15 cellular contexts compared by ENCODE assay signal in the genomic region with DNA sequence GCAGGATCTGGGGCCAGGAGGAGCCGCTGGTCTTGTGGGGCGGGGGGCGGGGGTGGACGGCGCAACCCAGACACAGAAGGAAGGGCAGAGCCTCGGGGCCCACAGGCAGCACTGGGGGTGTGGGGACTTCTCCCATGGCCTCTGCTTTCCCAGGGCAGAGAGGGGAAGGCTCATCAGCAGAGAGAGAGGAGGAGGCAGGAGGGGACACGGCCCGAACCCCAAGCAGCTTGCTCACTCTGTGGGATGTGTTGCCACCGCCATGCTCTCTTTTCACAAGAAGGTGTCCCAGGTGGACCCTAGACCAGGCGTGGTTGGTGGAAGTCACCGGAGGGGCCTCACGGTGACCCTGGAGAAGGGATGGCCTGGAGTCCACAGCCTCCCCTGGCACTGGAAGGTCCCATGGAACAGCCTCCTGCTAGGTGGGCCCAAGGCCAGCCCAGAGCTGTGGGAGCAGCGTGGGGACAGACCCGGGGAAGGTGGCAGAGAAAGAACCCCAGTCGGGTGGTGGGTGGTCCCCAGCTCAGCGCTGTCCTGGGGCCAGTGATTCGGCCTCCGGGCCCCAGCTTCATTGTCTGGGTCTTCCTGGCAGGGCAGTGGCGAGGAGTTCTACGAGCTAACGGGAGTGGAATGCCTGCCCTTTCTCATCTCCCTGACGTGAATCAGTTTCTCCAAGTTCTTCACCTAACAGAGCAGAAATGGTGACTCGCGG. TPM values are rescaled to one million over a fixed set of nuclear protein-coding genes. Genes with fewer than 3 reads are reported as not detected.
DNase-seq lines count a peak whose midpoint lies in the region; ATAC-seq and TF ChIP-seq lines count a peak whose summit lies in the region.
"Had no signal": no experiment of that assay in that cellular context is flagged by ENCODE, and none has a peak within 500 bp of the region (broad histone marks: within the 10 kb centered on the region; RNA-seq: fewer than 3 reads in every experiment).

No MANE protein-coding gene starts in this region.

- H3K4me3 ChIP-seq in SJSA1, result no peak overlapping the region
- no peak overlapping the region for H3K4me3 ChIP-seq in spleen
- no peak overlapping the region for H3K4me3 ChIP-seq in lower lobe of right lung
- H3K4me3 ChIP-seq: HAP-1 had no signal

- H3K9me3 Mint-ChIP-seq in activated CD8-positive, alpha-beta memory T cell treated with anti-CD3 and anti-CD28 coated beads, Interleukin-2, amount 10 ng/mL, durations not matched to agents 7 days and 5 days (ENCODE audit: low read depth), result no peaks in the 10 kb centered on the region

- no peaks in the 10 kb centered on the region for H3K27me3 Mint-ChIP-seq in activated CD8-positive, alpha-beta memory T cell treated with anti-CD3 and anti-CD28 coated beads, Interleukin-2, amount 10 ng/mL, durations not matched to agents 7 days and 5 days

- TF ChIP-seq CTCF in spleen (IDR thresholded peaks at IDR 0.05 in 8 of 11, conservative IDR thresholded peaks at IDR 0.05 in 3 of 11) (no peak), lower lobe of right lung (IDR thresholded peaks at IDR 0.05) (no peak)

- H3K36me3 ChIP-seq in SJSA1, result no peaks in the 10 kb centered on the region
- no peaks in the 10 kb centered on the region for H3K36me3 ChIP-seq in spleen
- no peaks in the 10 kb centered on the region for H3K36me3 ChIP-seq in lower lobe of right lung
- H3K36me3 ChIP-seq: HAP-1 had no signal

- no peak for ATAC-seq in activated CD8-positive, alpha-beta memory T cell treated with anti-CD3 and anti-CD28 coated beads, Interleukin-2, amount 10 ng/mL, durations not matched to agents 7 days and 5 days
- no peak for ATAC-seq in lower lobe of right lung

- no peak overlapping the region for H3K4me3 Mint-ChIP-seq in activated CD8-positive, alpha-beta memory T cell treated with anti-CD3 and anti-CD28 coated beads, Interleukin-2, amount 10 ng/mL, durations not matched to agents 7 days and 5 days
- H3K4me3 Mint-ChIP-seq: CD14-positive monocyte had no signal

- WGBS in spleen, 5 donors, result 86 to 92% (median 89%) methylated on average over 15 to 24 of the region's 24 CpGs

- H3K4me1 ChIP-seq in SJSA1 (replicated peaks), result peaks cover 29% of the 10 kb centered on the region
- peaks cover 0 to 6% (median 0%) of the 10 kb centered on the region in 6 donors for H3K4me1 ChIP-seq in spleen
- no peaks in the 10 kb centered on the region for H3K4me1 ChIP-seq in lower lobe of right lung
- H3K4me1 ChIP-seq: Caco-2, HAP-1 had no signal

- no peaks in the 10 kb centered on the region for H3K27me3 ChIP-seq in SJSA1 (replicated peaks)
- no peaks in the 10 kb centered on the region for H3K27me3 ChIP-seq in spleen (replicated peaks in 1 of 7)
- no peaks in the 10 kb centered on the region for H3K27me3 ChIP-seq in lower lobe of right lung (ENCODE audit: low read depth)

- TF ChIP-seq POLR2A in spleen (IDR thresholded peaks at IDR 0.05), result no peak

- H3K36me3 Mint-ChIP-seq in activated CD8-positive, alpha-beta memory T cell treated with anti-CD3 and anti-CD28 coated beads, Interleukin-2, amount 10 ng/mL, durations not matched to agents 7 days and 5 days, result no peaks in the 10 kb centered on the region
- H3K36me3 Mint-ChIP-seq: CD14-positive monocyte had no signal

- intact Hi-C loops in spleen (cut with DNase I; ENCODE audit: low total_unique reads), result no loop called here
- intact Hi-C loops in lower lobe of right lung (cut with DNase I), result no loop called here

- CTCF ChIA-PET in activated CD8-positive, alpha-beta memory T cell treated with anti-CD3 and anti-CD28 coated beads, Interleukin-2, amount 10 ng/mL, durations not matched to agents 7 days and 5 days (lab: Charles Lee), result no interaction called here

- H3K27ac ChIP-seq in SJSA1 (peak overlapping the region; percentile 64), spleen (peak overlapping the region in 7 of 8 donors; percentile 39 to 67 (median 55)), lower lobe of right lung (no peak overlapping the region)

- H3K9me3 ChIP-seq in SJSA1 (replicated peaks) (no peaks in the 10 kb centered on the region), spleen (peaks cover 0 to 5% (median 0%) of the 10 kb centered on the region in 8 donors), lower lobe of right lung (no peaks in the 10 kb centered on the region)
- H3K9me3 ChIP-seq: Caco-2, HAP-1 had no signal

- DNase-seq in activated CD8-positive, alpha-beta memory T cell treated with anti-CD3 and anti-CD28 coated beads, Interleukin-2, amount 10 ng/mL, durations not matched to agents 7 days and 5 days, result peak; percentile 27
- DNase-seq in activated CD8-positive, alpha-beta memory T cell treated with anti-CD3 and anti-CD28 coated beads, Interleukin-2, amount 50 U/mL, for 48 hours, result no peak
- DNase-seq in SJSA1 (ENCODE audit: low read depth in 1 of 2, low spot score in 2 of 2) (peak in 1 of 2 experiments; percentile 68), islet precursor cell (peak; percentile 51), spleen (no peak), lower lobe of right lung (no peak), mesenteric fat pad (ENCODE audit: low spot score) (no peak), NCI-H446 treated with DMSO at 0.1 percent for 48 hours (lab: John Stamatoyannopoulos, UW) (no peak)
- DNase-seq: Caco-2; NCI-H146; NCI-H345; NCI-H69; NK-92 treated with Interleukin-12 subunit alpha and Interleukin-12 subunit beta, amount 100 ng/mL, for 24 hours had no signal

- no peak overlapping the region for H3K27ac Mint-ChIP-seq in activated CD8-positive, alpha-beta memory T cell treated with anti-CD3 and anti-CD28 coated beads, Interleukin-2, amount 10 ng/mL, durations not matched to agents 7 days and 5 days

- no peaks in the 10 kb centered on the region for H3K4me1 Mint-ChIP-seq in activated CD8-positive, alpha-beta memory T cell treated with anti-CD3 and anti-CD28 coated beads, Interleukin-2, amount 10 ng/mL, durations not matched to agents 7 days and 5 days

RNA-seq across cellular contexts. Expression of a gene that starts 46.8 kb away (rescaled TPM):
- 1 to 10 TPM in 1 of 2 experiments, under 1 TPM in 1; 0.44 to 1.5 TPM for total RNA-seq in activated CD8-positive, alpha-beta memory T cell treated with anti-CD3 and anti-CD28 coated beads, Interleukin-2, amount 10 ng/mL, durations not matched to agents 7 days and 5 days
- 0.44 and 1.7 TPM in 2 replicates for total RNA-seq in SJSA1 (2014; rRNA removed; shearing (Covaris generic))
- total RNA-seq in spleen (100 to 1,000 TPM; 167 to 403 (median 304) TPM), lower lobe of right lung (12.3 TPM), mesenteric fat pad (16.9 TPM)
- polyA plus RNA-seq in spleen, result 10 to 100 TPM in 2 of 3 donors, 1 to 10 TPM in 1; 10.0 to 39.8 (median 21.7) TPM

Comparison
In these comparisons a context has a peak if more than half of its experiments do, and no peak if none do; other contexts are left out.
1. DNase-seq: peak in activated CD8-positive, alpha-beta memory T cell treated with anti-CD3 and anti-CD28 coated beads, Interleukin-2, amount 10 ng/mL, durations not matched to agents 7 days and 5 days (single experiment) and islet precursor cell (single experiment); none in activated CD8-positive, alpha-beta memory T cell treated with anti-CD3 and anti-CD28 coated beads, Interleukin-2, amount 50 U/mL, for 48 hours (single experiment), spleen (single experiment), lower lobe of right lung (single experiment), mesenteric fat pad (single experiment) and NCI-H446 treated with DMSO at 0.1 percent for 48 hours (single experiment).